ENCODE assay signal across 8 cellular contexts in the genomic region with DNA sequence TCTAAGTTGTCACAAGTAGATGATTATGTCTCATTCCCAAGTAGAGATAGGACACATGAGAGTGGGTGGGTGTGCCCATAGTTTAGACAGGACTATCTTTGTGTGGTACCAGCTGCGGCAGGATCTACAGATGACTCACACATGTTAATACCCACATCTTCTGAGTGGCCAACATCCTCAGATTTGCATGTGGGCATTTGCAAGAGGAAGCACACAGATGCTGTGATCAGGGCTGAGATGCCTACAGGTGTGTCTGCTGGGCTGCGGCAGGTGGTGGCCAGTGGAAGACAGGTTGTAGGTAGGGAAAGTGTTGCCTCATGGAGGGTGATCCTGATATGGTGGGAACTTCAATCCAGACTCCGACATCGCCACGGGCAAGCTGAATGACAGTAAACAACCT. TPM values are rescaled to one million over a fixed set of nuclear protein-coding genes. Genes with fewer than 3 reads are reported as not detected.
DNase-seq lines count a peak whose midpoint lies in the region; ATAC-seq and TF ChIP-seq lines count a peak whose summit lies in the region.

No MANE protein-coding gene starts in this region.

- peak overlapping the region; percentile 59 for H3K4me3 Mint-ChIP-seq in activated T-cell treated with anti-CD3 and anti-CD28 coated beads, Interleukin-2, amount 50 U/mL, for 4 hours
- no peak overlapping the region for H3K4me3 Mint-ChIP-seq in activated T-cell treated with anti-CD3 and anti-CD28 coated beads, Interleukin-2, amount 50 U/mL, for 24 hours
- H3K4me3 Mint-ChIP-seq in activated B cell treated with CpG ODN at 0.5 μM for 24 hours = peak overlapping the region; percentile 72
- peak overlapping the region; percentile 63 to 74 for H3K4me3 Mint-ChIP-seq in stimulated activated naive B cell treated with anti-CD40 and anti-IgM and Interleukin-4, amounts not matched to agents 10 μg/mL and 1 μg/mL and 100 μg/mL, for 72 hours

- H3K36me3 Mint-ChIP-seq in activated T-cell treated with anti-CD3 and anti-CD28 coated beads, Interleukin-2, amount 50 U/mL, for 4 hours (ENCODE audit: insufficient read depth) = no peaks in the 10 kb centered on the region
- H3K36me3 Mint-ChIP-seq in activated T-cell treated with anti-CD3 and anti-CD28 coated beads, Interleukin-2, amount 50 U/mL, for 24 hours (ENCODE audit: low read depth) = no peaks in the 10 kb centered on the region
- no peaks in the 10 kb centered on the region for H3K36me3 Mint-ChIP-seq in activated B cell treated with CpG ODN at 0.5 μM for 24 hours (ENCODE audit: low read depth)
- no peaks in the 10 kb centered on the region for H3K36me3 Mint-ChIP-seq in stimulated activated naive B cell treated with anti-CD40 and anti-IgM and Interleukin-4, amounts not matched to agents 10 μg/mL and 1 μg/mL and 100 μg/mL, for 72 hours

- intact Hi-C loops in activated B cell treated with CpG ODN at 0.5 μM for 24 hours (cut with micrococcal nuclease) = loop anchor here (1.0 to 5.0 kb wide), 6 partner anchors 25 to 1389 kb away; a partner anchor contains a TSS

- DNase-seq in activated T-cell treated with anti-CD3 and anti-CD28 coated beads, Interleukin-2, amount 50 U/mL, for 4 hours = no peak
- no peak for DNase-seq in activated T-cell treated with anti-CD3 and anti-CD28 coated beads, Interleukin-2, amount 50 U/mL, for 24 hours
- DNase-seq in activated B cell treated with CpG ODN at 0.5 μM for 24 hours = peak; percentile 43
- DNase-seq in stimulated activated naive B cell treated with anti-CD40 and anti-IgM and Interleukin-4, amounts not matched to agents 10 μg/mL and 1 μg/mL and 100 μg/mL, for 72 hours = peak; percentile 48
- no peak for DNase-seq in HEK293T (ENCODE audit: extremely low spot score)

- POLR2A ChIA-PET in activated B cell treated with CpG ODN at 0.5 μM for 24 hours (lab: Charles Lee) = interaction anchor here (0.6 to 2.9 kb wide), 7 partner anchors 9 to 185 kb away, joined by 3 to 16 read pairs (median 3); a partner anchor contains a TSS
- POLR2A ChIA-PET in HEK293T (lab: Yijun Ruan, JAX) = no interaction called here

- H3K4me1 Mint-ChIP-seq in activated T-cell treated with anti-CD3 and anti-CD28 coated beads, Interleukin-2, amount 50 U/mL, for 4 hours (ENCODE audit: low read depth) = peaks cover 66% of the 10 kb centered on the region
- peaks cover 57% of the 10 kb centered on the region for H3K4me1 Mint-ChIP-seq in activated T-cell treated with anti-CD3 and anti-CD28 coated beads, Interleukin-2, amount 50 U/mL, for 24 hours (ENCODE audit: low read depth)
- peaks cover 80% of the 10 kb centered on the region for H3K4me1 Mint-ChIP-seq in activated B cell treated with CpG ODN at 0.5 μM for 24 hours
- peaks cover 45 to 65% of the 10 kb centered on the region in 2 donors for H3K4me1 Mint-ChIP-seq in stimulated activated naive B cell treated with anti-CD40 and anti-IgM and Interleukin-4, amounts not matched to agents 10 μg/mL and 1 μg/mL and 100 μg/mL, for 72 hours

- peak; percentile 45 to 56 for ATAC-seq in activated T-cell treated with anti-CD3 and anti-CD28 coated beads, Interleukin-2, amount 50 U/mL, for 4 hours
- ATAC-seq in HG03097 (IDR thresholded peaks at IDR 0.05; ENCODE audit: low FRiP score, unreplicated experiment) = peak; percentile 84
- peak; percentile 77 for ATAC-seq in activated B cell treated with CpG ODN at 0.5 μM for 24 hours (ENCODE audit: low read depth)
- peak; percentile 87 to 88 for ATAC-seq in stimulated activated naive B cell treated with anti-CD40 and anti-IgM and Interleukin-4, amounts not matched to agents 10 μg/mL and 1 μg/mL and 100 μg/mL, for 72 hours (replicated peaks)
- ATAC-seq in HG03565 (IDR thresholded peaks at IDR 0.05; ENCODE audit: unreplicated experiment) = no peak
- no peak for ATAC-seq in GM18519 (IDR thresholded peaks at IDR 0.05; ENCODE audit: low FRiP score, unreplicated experiment)

- CTCF ChIA-PET in activated B cell treated with CpG ODN at 0.5 μM for 24 hours (lab: Charles Lee) = no interaction called here
- CTCF ChIA-PET in HEK293T (lab: Yijun Ruan, JAX) = no interaction called here

- no peaks in the 10 kb centered on the region for H3K9me3 Mint-ChIP-seq in activated T-cell treated with anti-CD3 and anti-CD28 coated beads, Interleukin-2, amount 50 U/mL, for 4 hours
- no peaks in the 10 kb centered on the region for H3K9me3 Mint-ChIP-seq in activated T-cell treated with anti-CD3 and anti-CD28 coated beads, Interleukin-2, amount 50 U/mL, for 24 hours
- no peaks in the 10 kb centered on the region for H3K9me3 Mint-ChIP-seq in activated B cell treated with CpG ODN at 0.5 μM for 24 hours
- no peaks in the 10 kb centered on the region for H3K9me3 Mint-ChIP-seq in stimulated activated naive B cell treated with anti-CD40 and anti-IgM and Interleukin-4, amounts not matched to agents 10 μg/mL and 1 μg/mL and 100 μg/mL, for 72 hours

- H3K27me3 Mint-ChIP-seq in activated T-cell treated with anti-CD3 and anti-CD28 coated beads, Interleukin-2, amount 50 U/mL, for 4 hours (ENCODE audit: low read depth) = no peaks in the 10 kb centered on the region
- no peaks in the 10 kb centered on the region for H3K27me3 Mint-ChIP-seq in activated T-cell treated with anti-CD3 and anti-CD28 coated beads, Interleukin-2, amount 50 U/mL, for 24 hours
- no peaks in the 10 kb centered on the region for H3K27me3 Mint-ChIP-seq in activated B cell treated with CpG ODN at 0.5 μM for 24 hours
- no peaks in the 10 kb centered on the region for H3K27me3 Mint-ChIP-seq in stimulated activated naive B cell treated with anti-CD40 and anti-IgM and Interleukin-4, amounts not matched to agents 10 μg/mL and 1 μg/mL and 100 μg/mL, for 72 hours

- H3K27ac Mint-ChIP-seq in activated T-cell treated with anti-CD3 and anti-CD28 coated beads, Interleukin-2, amount 50 U/mL, for 24 hours = no peak overlapping the region
- peak overlapping the region; percentile 88 for H3K27ac Mint-ChIP-seq in activated B cell treated with CpG ODN at 0.5 μM for 24 hours
- peak overlapping the region; percentile 25 for H3K27ac Mint-ChIP-seq in stimulated activated naive B cell treated with anti-CD40 and anti-IgM and Interleukin-4, amounts not matched to agents 10 μg/mL and 1 μg/mL and 100 μg/mL, for 72 hours

- TF ChIP-seq CTCF in activated B cell treated with CpG ODN at 0.5 μM for 24 hours (IDR thresholded peaks at IDR 0.05) = no peak

TF ChIP-seq in HEK293T, 16 proteins besides CTCF, POLR2A, EP300 and RAD21:
- TF ChIP-seq NFRKB (IDR thresholded peaks at IDR 0.05) (no peak), SUZ12 (IDR thresholded peaks at IDR 0.05) (no peak), HDGF (IDR thresholded peaks at IDR 0.05; ENCODE audit: borderline replicate concordance) (no peak), TARDBP (IDR thresholded peaks at IDR 0.05) (no peak), CTBP1 (IDR thresholded peaks at IDR 0.05; ENCODE audit: borderline replicate concordance) (no peak), ARNT (IDR thresholded peaks at IDR 0.05) (no peak), ELF4 (IDR thresholded peaks at IDR 0.05) (no peak)
- TF ChIP-seq, protein P1, sequence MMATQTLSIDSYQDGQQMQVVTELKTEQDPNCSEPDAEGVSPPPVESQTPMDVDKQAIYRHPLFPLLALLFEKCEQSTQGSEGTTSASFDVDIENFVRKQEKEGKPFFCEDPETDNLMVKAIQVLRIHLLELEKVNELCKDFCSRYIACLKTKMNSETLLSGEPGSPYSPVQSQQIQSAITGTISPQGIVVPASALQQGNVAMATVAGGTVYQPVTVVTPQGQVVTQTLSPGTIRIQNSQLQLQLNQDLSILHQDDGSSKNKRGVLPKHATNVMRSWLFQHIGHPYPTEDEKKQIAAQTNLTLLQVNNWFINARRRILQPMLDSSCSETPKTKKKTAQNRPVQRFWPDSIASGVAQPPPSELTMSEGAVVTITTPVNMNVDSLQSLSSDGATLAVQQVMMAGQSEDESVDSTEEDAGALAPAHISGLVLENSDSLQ (IDR thresholded peaks at IDR 0.05) = no peak
TF ChIP-seq in HEK293T: peak in this region for 0.

RNA-seq across cellular contexts. Expression of a gene that starts 50.8 kb away (rescaled TPM):
- total RNA-seq in activated T-cell treated with anti-CD3 and anti-CD28 coated beads, Interleukin-2, amount 50 U/mL, for 4 hours = 1 to 10 TPM; 7.7 to 8.7 (median 7.9) TPM
- total RNA-seq in activated B cell treated with CpG ODN at 0.5 μM for 24 hours = 52.2 and 53.5 TPM in 2 replicates

Comparison
In these comparisons a context has a peak if more than half of its experiments do, and no peak if none do; other contexts are left out.
1. ATAC-seq: peak in activated T-cell treated with anti-CD3 and anti-CD28 coated beads, Interleukin-2, amount 50 U/mL, for 4 hours (2 of 2), HG03097 (single experiment), activated B cell treated with CpG ODN at 0.5 μM for 24 hours (single experiment) and stimulated activated naive B cell treated with anti-CD40 and anti-IgM and Interleukin-4, amounts not matched to agents 10 μg/mL and 1 μg/mL and 100 μg/mL, for 72 hours (2 of 2); none in HG03565 (single experiment) and GM18519 (single experiment).
2. DNase-seq: peak in activated B cell treated with CpG ODN at 0.5 μM for 24 hours (single experiment) and stimulated activated naive B cell treated with anti-CD40 and anti-IgM and Interleukin-4, amounts not matched to agents 10 μg/mL and 1 μg/mL and 100 μg/mL, for 72 hours (single experiment); none in activated T-cell treated with anti-CD3 and anti-CD28 coated beads, Interleukin-2, amount 50 U/mL, for 4 hours (single experiment), activated T-cell treated with anti-CD3 and anti-CD28 coated beads, Interleukin-2, amount 50 U/mL, for 24 hours (single experiment) and HEK293T (single experiment).